ENCODE assay signal across 36 cellular contexts in genomic region chr7:111591-111990, GRCh38.
"Had no signal": no experiment of that assay in that cellular context is flagged by ENCODE, and none has a peak within 500 bp of the region (broad histone marks: within the 10 kb centered on the region; RNA-seq: fewer than 3 reads in every experiment).

No MANE protein-coding gene starts in this region.

- H3K4me3 ChIP-seq: adrenal gland, body of pancreas, breast epithelium had no signal

- H3K27me3 ChIP-seq: adrenal gland, body of pancreas, brain microvascular endothelial cell, breast epithelium had no signal

- H3K9me3 ChIP-seq: body of pancreas, breast epithelium had no signal

- H3K4me1 Mint-ChIP-seq: activated B cell treated with CpG ODN at 0.5 μM for 24 hours; activated T-helper 17 cell treated with anti-CD3 and anti-CD28 coated beads, Interleukin-2, amount 50 U/mL, for 72 hours had no signal

- H3K36me3 ChIP-seq: adrenal gland, brain microvascular endothelial cell, breast epithelium had no signal

- H3K4me1 ChIP-seq: body of pancreas, breast epithelium had no signal

- H3K27ac Mint-ChIP-seq: activated B cell treated with CpG ODN at 0.5 μM for 24 hours; activated CD4-positive, alpha-beta memory T cell treated with anti-CD3 and anti-CD28 coated beads for 36 hours; activated CD4-positive, alpha-beta T cell treated with anti-CD3 and anti-CD28 coated beads, Interleukin-2, amount 10 ng/mL, durations not matched to agents 24 days and 14 days; activated CD8-positive, alpha-beta T cell treated with anti-CD3 and anti-CD28 coated beads for 36 hours; activated naive CD4-positive, alpha-beta T cell treated with anti-CD3 and anti-CD28 coated beads for 36 hours; activated naive CD4-positive, alpha-beta T cell treated with anti-CD3 and anti-CD28 coated beads, Interleukin-2, amount 50 U/mL, for 72 hours; activated naive CD8-positive, alpha-beta T cell treated with anti-CD3 and anti-CD28 coated beads for 36 hours; activated T-cell treated with anti-CD3 and anti-CD28 coated beads, Interleukin-2, amount 50 U/mL, for 72 hours; activated T-helper 1 cell treated with anti-CD3 and anti-CD28 coated beads, Interleukin-12 subunit alpha, Interleukin-12 subunit beta, Interleukin-2, Interleukin-4 antibody, amounts not matched to agents 30 ng/mL and 10 ng/mL and 1 ng/mL, durations not matched to agents 14 hours and 24 hours and 36 hours; activated T-helper 17 cell treated with anti-CD3 and anti-CD28 coated beads, Interleukin-2, amount 50 U/mL, for 72 hours; T-helper 1 cell treated with Interleukin-12 subunit alpha and Interleukin-12 subunit beta and Interleukin-4 antibody, amounts not matched to agents 30 μg/mL and 1 μg/mL, for 36 hours; T-helper 2 cell treated with Interferon-gamma antibody and Interleukin-4, amounts not matched to agents 5 μg/mL and 100 μg/mL, for 36 hours had no signal

- FAIRE-seq: astrocyte, TTC549 had no signal

- DNase-seq: activated B cell treated with CpG ODN at 0.5 μM for 24 hours; activated CD4-positive, alpha-beta memory T cell treated with anti-CD3 and anti-CD28 coated beads for 36 hours; activated CD4-positive, alpha-beta T cell treated with anti-CD3 and anti-CD28 coated beads for 4 hours; activated CD4-positive, alpha-beta T cell treated with anti-CD3 and anti-CD28 coated beads, Interleukin-2, amount 10 ng/mL, durations not matched to agents 24 days and 14 days; activated CD4-positive, alpha-beta T cell treated with anti-CD3 and anti-CD28 coated beads, Interleukin-2, amount 50 U/mL, for 1 hour; activated CD4-positive, alpha-beta T cell treated with anti-CD3 and anti-CD28 coated beads, Interleukin-2, amount 50 U/mL, for 4 hours; activated CD4-positive, CD25-positive, alpha-beta regulatory T cell treated with anti-CD3 and anti-CD28 coated beads, Interleukin-2, amount 50 U/mL, for 72 hours; activated CD8-positive, alpha-beta memory T cell treated with anti-CD3 and anti-CD28 coated beads, Interleukin-2, amount 50 U/mL, for 4 hours; activated CD8-positive, alpha-beta T cell treated with anti-CD3 and anti-CD28 coated beads for 36 hours; activated effector memory CD4-positive, alpha-beta T cell treated with anti-CD3 and anti-CD28 coated beads, Interleukin-2, amount 50 U/mL, for 16 hours; activated gamma-delta T cell treated with Interleukin-2 at 50 U/mL for 16 hours; activated naive CD4-positive, alpha-beta T cell; activated naive CD4-positive, alpha-beta T cell treated with anti-CD3 and anti-CD28 coated beads for 36 hours; activated naive CD4-positive, alpha-beta T cell treated with anti-CD3 and anti-CD28 coated beads, Interleukin-2, amount 50 U/mL, for 16 hours; activated naive CD8-positive, alpha-beta T cell treated with anti-CD3 and anti-CD28 coated beads for 36 hours; activated T-cell treated with anti-CD3 and anti-CD28 coated beads for 4 hours; activated T-cell treated with anti-CD3 and anti-CD28 coated beads, Interleukin-2, amount 50 U/mL, for 1 hour; activated T-cell treated with anti-CD3 and anti-CD28 coated beads, Interleukin-2, amount 50 U/mL, for 4 hours; activated T-cell treated with anti-CD3 and anti-CD28 coated beads, Interleukin-2, amount 50 U/mL, for 72 hours; adrenal gland; amniotic stem cell; aorta; body of pancreas; brain microvascular endothelial cell; central memory CD4-positive, alpha-beta T cell; T-helper 2 cell; T-helper 9 cell had no signal

- H3K4me3 Mint-ChIP-seq: activated B cell treated with CpG ODN at 0.5 μM for 24 hours; activated CD4-positive, alpha-beta memory T cell treated with anti-CD3 and anti-CD28 coated beads for 36 hours; activated CD4-positive, alpha-beta T cell treated with anti-CD3 and anti-CD28 coated beads, Interleukin-2, amount 10 ng/mL, durations not matched to agents 24 days and 14 days; activated CD8-positive, alpha-beta T cell treated with anti-CD3 and anti-CD28 coated beads for 36 hours; activated naive CD4-positive, alpha-beta T cell treated with anti-CD3 and anti-CD28 coated beads for 36 hours; activated naive CD8-positive, alpha-beta T cell treated with anti-CD3 and anti-CD28 coated beads for 36 hours; activated T-cell treated with anti-CD3 and anti-CD28 coated beads, Interleukin-2, amount 50 U/mL, for 4 hours; activated T-cell treated with anti-CD3 and anti-CD28 coated beads, Interleukin-2, amount 50 U/mL, for 72 hours; activated T-helper 1 cell treated with anti-CD3 and anti-CD28 coated beads, Interleukin-12 subunit alpha, Interleukin-12 subunit beta, Interleukin-2, Interleukin-4 antibody, amounts not matched to agents 30 ng/mL and 10 ng/mL and 1 ng/mL, durations not matched to agents 14 hours and 24 hours and 36 hours; activated T-helper 17 cell treated with anti-CD3 and anti-CD28 coated beads, Interleukin-2, amount 50 U/mL, for 72 hours; T-helper 1 cell treated with Interleukin-12 subunit alpha and Interleukin-12 subunit beta and Interleukin-4 antibody, amounts not matched to agents 30 μg/mL and 1 μg/mL, for 36 hours; T-helper 2 cell treated with Interferon-gamma antibody and Interleukin-4, amounts not matched to agents 5 μg/mL and 100 μg/mL, for 36 hours had no signal

- ATAC-seq: activated CD8-positive, alpha-beta T cell treated with anti-CD3 and anti-CD28 coated beads for 36 hours; activated naive CD4-positive, alpha-beta T cell treated with anti-CD3 and anti-CD28 coated beads, Interleukin-2, amount 50 U/mL, for 72 hours; activated T-cell treated with anti-CD3 and anti-CD28 coated beads, Interleukin-2, amount 50 U/mL, for 4 hours; activated T-cell treated with anti-CD3 and anti-CD28 coated beads, Interleukin-2, amount 50 U/mL, for 72 hours; activated T-helper 17 cell treated with anti-CD3 and anti-CD28 coated beads, Interleukin-2, amount 50 U/mL, for 72 hours; body of pancreas had no signal

- H3K27ac ChIP-seq: adrenal gland, body of pancreas, brain microvascular endothelial cell, breast epithelium, VCaP had no signal
